In the genomic region with DNA sequence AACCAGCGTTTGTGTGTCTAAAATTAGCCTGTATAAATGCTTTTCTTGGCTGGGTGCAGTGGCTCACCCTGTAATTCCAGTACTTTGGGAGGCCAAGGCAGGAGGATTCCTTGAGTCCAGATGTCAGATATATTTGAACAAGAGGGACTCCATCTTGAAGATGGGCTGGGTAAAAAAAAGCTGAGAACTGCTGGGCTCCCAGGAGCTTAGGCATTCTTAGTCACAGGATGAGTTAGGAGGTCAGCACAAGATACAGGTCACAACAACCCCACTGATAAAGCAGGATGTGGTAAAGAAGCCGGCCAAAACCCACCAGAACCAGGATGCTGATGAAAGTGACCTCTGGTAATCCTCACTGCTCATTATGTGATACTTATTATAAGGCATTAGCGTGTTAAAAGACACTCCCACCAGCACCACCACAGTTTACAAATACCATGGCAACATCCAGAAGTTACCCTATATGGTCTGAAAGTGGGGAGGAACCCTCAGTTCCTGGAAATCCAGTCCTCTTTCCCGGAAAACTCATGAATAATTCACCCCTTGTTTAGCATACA, we compare ENCODE assay signal across 1 cellular context.
TF ChIP-seq lines count a peak whose summit lies in the region.

No MANE protein-coding gene starts in this region.

TF ChIP-seq in K562, 482 proteins besides CTCF, POLR2A, EP300 and RAD21 (continued from another document and continues in another):
- TF ChIP-seq, protein P1, sequence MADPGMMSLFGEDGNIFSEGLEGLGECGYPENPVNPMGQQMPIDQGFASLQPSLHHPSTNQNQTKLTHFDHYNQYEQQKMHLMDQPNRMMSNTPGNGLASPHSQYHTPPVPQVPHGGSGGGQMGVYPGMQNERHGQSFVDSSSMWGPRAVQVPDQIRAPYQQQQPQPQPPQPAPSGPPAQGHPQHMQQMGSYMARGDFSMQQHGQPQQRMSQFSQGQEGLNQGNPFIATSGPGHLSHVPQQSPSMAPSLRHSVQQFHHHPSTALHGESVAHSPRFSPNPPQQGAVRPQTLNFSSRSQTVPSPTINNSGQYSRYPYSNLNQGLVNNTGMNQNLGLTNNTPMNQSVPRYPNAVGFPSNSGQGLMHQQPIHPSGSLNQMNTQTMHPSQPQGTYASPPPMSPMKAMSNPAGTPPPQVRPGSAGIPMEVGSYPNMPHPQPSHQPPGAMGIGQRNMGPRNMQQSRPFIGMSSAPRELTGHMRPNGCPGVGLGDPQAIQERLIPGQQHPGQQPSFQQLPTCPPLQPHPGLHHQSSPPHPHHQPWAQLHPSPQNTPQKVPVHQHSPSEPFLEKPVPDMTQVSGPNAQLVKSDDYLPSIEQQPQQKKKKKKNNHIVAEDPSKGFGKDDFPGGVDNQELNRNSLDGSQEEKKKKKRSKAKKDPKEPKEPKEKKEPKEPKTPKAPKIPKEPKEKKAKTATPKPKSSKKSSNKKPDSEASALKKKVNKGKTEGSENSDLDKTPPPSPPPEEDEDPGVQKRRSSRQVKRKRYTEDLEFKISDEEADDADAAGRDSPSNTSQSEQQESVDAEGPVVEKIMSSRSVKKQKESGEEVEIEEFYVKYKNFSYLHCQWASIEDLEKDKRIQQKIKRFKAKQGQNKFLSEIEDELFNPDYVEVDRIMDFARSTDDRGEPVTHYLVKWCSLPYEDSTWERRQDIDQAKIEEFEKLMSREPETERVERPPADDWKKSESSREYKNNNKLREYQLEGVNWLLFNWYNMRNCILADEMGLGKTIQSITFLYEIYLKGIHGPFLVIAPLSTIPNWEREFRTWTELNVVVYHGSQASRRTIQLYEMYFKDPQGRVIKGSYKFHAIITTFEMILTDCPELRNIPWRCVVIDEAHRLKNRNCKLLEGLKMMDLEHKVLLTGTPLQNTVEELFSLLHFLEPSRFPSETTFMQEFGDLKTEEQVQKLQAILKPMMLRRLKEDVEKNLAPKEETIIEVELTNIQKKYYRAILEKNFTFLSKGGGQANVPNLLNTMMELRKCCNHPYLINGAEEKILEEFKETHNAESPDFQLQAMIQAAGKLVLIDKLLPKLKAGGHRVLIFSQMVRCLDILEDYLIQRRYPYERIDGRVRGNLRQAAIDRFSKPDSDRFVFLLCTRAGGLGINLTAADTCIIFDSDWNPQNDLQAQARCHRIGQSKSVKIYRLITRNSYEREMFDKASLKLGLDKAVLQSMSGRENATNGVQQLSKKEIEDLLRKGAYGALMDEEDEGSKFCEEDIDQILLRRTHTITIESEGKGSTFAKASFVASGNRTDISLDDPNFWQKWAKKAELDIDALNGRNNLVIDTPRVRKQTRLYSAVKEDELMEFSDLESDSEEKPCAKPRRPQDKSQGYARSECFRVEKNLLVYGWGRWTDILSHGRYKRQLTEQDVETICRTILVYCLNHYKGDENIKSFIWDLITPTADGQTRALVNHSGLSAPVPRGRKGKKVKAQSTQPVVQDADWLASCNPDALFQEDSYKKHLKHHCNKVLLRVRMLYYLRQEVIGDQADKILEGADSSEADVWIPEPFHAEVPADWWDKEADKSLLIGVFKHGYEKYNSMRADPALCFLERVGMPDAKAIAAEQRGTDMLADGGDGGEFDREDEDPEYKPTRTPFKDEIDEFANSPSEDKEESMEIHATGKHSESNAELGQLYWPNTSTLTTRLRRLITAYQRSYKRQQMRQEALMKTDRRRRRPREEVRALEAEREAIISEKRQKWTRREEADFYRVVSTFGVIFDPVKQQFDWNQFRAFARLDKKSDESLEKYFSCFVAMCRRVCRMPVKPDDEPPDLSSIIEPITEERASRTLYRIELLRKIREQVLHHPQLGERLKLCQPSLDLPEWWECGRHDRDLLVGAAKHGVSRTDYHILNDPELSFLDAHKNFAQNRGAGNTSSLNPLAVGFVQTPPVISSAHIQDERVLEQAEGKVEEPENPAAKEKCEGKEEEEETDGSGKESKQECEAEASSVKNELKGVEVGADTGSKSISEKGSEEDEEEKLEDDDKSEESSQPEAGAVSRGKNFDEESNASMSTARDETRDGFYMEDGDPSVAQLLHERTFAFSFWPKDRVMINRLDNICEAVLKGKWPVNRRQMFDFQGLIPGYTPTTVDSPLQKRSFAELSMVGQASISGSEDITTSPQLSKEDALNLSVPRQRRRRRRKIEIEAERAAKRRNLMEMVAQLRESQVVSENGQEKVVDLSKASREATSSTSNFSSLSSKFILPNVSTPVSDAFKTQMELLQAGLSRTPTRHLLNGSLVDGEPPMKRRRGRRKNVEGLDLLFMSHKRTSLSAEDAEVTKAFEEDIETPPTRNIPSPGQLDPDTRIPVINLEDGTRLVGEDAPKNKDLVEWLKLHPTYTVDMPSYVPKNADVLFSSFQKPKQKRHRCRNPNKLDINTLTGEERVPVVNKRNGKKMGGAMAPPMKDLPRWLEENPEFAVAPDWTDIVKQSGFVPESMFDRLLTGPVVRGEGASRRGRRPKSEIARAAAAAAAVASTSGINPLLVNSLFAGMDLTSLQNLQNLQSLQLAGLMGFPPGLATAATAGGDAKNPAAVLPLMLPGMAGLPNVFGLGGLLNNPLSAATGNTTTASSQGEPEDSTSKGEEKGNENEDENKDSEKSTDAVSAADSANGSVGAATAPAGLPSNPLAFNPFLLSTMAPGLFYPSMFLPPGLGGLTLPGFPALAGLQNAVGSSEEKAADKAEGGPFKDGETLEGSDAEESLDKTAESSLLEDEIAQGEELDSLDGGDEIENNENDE (IDR thresholded peaks at IDR 0.05; ENCODE audit: low read depth, low read length): no peak
- TF ChIP-seq MYNN (IDR thresholded peaks at IDR 0.05): no peak
- TF ChIP-seq MYNN (CRISPR knock-in tag; IDR thresholded peaks at IDR 0.05): no peak
- TF ChIP-seq ZSCAN29 (IDR thresholded peaks at IDR 0.05): no peak
- TF ChIP-seq SLC30A9 (CRISPR knock-in tag; IDR thresholded peaks at IDR 0.05): 0 out of 2 replicates have a peak, but pooled peaks have one; percentile 62
- TF ChIP-seq ATF1 (CRISPR knock-in tag; IDR thresholded peaks at IDR 0.05): no peak
- peak; percentile 57; the same call in 1 of the 2 replicates for TF ChIP-seq ATF1 (tag; IDR thresholded peaks at IDR 0.05)
- peak; percentile 100 for TF ChIP-seq ZNF311 (CRISPR knock-in tag; IDR thresholded peaks at IDR 0.05)
- TF ChIP-seq NFE2 (IDR thresholded peaks at IDR 0.05; ENCODE audit: low read depth): peak; percentile 21; the same call in 1 of the 2 replicates
- TF ChIP-seq HOXB6 (CRISPR knock-in tag; IDR thresholded peaks at IDR 0.05; ENCODE audit: borderline replicate concordance): peak; percentile 93; the same call in 1 of the 2 replicates
- TF ChIP-seq, protein P2, sequence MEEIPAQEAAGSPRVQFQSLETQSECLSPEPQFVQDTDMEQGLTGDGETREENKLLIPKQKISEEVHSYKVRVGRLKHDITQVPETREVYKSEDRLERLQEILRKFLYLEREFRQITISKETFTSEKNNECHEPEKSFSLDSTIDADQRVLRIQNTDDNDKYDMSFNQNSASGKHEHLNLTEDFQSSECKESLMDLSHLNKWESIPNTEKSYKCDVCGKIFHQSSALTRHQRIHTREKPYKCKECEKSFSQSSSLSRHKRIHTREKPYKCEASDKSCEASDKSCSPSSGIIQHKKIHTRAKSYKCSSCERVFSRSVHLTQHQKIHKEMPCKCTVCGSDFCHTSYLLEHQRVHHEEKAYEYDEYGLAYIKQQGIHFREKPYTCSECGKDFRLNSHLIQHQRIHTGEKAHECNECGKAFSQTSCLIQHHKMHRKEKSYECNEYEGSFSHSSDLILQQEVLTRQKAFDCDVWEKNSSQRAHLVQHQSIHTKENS (CRISPR knock-in tag; IDR thresholded peaks at IDR 0.05): peak; percentile 74; the same call in 1 of the 2 replicates
- TF ChIP-seq, protein P3, sequence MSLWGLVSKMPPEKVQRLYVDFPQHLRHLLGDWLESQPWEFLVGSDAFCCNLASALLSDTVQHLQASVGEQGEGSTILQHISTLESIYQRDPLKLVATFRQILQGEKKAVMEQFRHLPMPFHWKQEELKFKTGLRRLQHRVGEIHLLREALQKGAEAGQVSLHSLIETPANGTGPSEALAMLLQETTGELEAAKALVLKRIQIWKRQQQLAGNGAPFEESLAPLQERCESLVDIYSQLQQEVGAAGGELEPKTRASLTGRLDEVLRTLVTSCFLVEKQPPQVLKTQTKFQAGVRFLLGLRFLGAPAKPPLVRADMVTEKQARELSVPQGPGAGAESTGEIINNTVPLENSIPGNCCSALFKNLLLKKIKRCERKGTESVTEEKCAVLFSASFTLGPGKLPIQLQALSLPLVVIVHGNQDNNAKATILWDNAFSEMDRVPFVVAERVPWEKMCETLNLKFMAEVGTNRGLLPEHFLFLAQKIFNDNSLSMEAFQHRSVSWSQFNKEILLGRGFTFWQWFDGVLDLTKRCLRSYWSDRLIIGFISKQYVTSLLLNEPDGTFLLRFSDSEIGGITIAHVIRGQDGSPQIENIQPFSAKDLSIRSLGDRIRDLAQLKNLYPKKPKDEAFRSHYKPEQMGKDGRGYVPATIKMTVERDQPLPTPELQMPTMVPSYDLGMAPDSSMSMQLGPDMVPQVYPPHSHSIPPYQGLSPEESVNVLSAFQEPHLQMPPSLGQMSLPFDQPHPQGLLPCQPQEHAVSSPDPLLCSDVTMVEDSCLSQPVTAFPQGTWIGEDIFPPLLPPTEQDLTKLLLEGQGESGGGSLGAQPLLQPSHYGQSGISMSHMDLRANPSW (CRISPR knock-in tag; IDR thresholded peaks at IDR 0.05): no peak
- TF ChIP-seq CC2D1A (IDR thresholded peaks at IDR 0.05): no peak
- TF ChIP-seq, protein P4, sequence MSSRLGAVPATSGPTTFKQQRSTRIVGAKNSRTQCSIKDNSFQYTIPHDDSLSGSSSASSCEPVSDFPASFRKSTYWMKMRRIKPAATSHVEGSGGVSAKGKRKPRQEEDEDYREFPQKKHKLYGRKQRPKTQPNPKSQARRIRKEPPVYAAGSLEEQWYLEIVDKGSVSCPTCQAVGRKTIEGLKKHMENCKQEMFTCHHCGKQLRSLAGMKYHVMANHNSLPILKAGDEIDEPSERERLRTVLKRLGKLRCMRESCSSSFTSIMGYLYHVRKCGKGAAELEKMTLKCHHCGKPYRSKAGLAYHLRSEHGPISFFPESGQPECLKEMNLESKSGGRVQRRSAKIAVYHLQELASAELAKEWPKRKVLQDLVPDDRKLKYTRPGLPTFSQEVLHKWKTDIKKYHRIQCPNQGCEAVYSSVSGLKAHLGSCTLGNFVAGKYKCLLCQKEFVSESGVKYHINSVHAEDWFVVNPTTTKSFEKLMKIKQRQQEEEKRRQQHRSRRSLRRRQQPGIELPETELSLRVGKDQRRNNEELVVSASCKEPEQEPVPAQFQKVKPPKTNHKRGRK (tag; IDR thresholded peaks at IDR 0.05): no peak
- no peak for TF ChIP-seq EZH2 (IDR thresholded peaks at IDR 0.05; ENCODE audit: borderline replicate concordance, low read depth, low read length)
- no peak for TF ChIP-seq KDM2B (CRISPR knock-in tag; IDR thresholded peaks at IDR 0.05)
- TF ChIP-seq NR2C2 (CRISPR knock-in tag; IDR thresholded peaks at IDR 0.05): no peak
- peak; percentile 94 for TF ChIP-seq NR2C2 (tag; IDR thresholded peaks at IDR 0.05)
- TF ChIP-seq, protein P5, sequence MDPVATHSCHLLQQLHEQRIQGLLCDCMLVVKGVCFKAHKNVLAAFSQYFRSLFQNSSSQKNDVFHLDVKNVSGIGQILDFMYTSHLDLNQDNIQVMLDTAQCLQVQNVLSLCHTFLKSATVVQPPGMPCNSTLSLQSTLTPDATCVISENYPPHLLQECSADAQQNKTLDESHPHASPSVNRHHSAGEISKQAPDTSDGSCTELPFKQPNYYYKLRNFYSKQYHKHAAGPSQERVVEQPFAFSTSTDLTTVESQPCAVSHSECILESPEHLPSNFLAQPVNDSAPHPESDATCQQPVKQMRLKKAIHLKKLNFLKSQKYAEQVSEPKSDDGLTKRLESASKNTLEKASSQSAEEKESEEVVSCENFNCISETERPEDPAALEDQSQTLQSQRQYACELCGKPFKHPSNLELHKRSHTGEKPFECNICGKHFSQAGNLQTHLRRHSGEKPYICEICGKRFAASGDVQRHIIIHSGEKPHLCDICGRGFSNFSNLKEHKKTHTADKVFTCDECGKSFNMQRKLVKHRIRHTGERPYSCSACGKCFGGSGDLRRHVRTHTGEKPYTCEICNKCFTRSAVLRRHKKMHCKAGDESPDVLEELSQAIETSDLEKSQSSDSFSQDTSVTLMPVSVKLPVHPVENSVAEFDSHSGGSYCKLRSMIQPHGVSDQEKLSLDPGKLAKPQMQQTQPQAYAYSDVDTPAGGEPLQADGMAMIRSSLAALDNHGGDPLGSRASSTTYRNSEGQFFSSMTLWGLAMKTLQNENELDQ (CRISPR knock-in tag; IDR thresholded peaks at IDR 0.05; ENCODE audit: borderline replicate concordance): no peak
- TF ChIP-seq, protein P6, sequence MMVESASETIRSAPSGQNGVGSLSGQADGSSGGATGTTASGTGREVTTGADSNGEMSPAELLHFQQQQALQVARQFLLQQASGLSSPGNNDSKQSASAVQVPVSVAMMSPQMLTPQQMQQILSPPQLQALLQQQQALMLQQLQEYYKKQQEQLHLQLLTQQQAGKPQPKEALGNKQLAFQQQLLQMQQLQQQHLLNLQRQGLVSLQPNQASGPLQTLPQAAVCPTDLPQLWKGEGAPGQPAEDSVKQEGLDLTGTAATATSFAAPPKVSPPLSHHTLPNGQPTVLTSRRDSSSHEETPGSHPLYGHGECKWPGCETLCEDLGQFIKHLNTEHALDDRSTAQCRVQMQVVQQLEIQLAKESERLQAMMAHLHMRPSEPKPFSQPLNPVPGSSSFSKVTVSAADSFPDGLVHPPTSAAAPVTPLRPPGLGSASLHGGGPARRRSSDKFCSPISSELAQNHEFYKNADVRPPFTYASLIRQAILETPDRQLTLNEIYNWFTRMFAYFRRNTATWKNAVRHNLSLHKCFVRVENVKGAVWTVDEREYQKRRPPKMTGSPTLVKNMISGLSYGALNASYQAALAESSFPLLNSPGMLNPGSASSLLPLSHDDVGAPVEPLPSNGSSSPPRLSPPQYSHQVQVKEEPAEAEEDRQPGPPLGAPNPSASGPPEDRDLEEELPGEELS (CRISPR knock-in tag; IDR thresholded peaks at IDR 0.05; ENCODE audit: borderline replicate concordance): no peak
- TF ChIP-seq ADNP (tag; IDR thresholded peaks at IDR 0.05): no peak
- no peak for TF ChIP-seq CBFB (CRISPR knock-in tag; IDR thresholded peaks at IDR 0.05)
- no peak for TF ChIP-seq NRF1 (conservative IDR thresholded peaks at IDR 0.05 in 1 of 2, IDR thresholded peaks at IDR 0.05 in 1 of 2)
- no peak for TF ChIP-seq NFE2L1 (tag; IDR thresholded peaks at IDR 0.05; ENCODE audit: borderline replicate concordance, low read depth)
- no peak for TF ChIP-seq LCOR (CRISPR knock-in tag; IDR thresholded peaks at IDR 0.05)
- TF ChIP-seq, protein P7, sequence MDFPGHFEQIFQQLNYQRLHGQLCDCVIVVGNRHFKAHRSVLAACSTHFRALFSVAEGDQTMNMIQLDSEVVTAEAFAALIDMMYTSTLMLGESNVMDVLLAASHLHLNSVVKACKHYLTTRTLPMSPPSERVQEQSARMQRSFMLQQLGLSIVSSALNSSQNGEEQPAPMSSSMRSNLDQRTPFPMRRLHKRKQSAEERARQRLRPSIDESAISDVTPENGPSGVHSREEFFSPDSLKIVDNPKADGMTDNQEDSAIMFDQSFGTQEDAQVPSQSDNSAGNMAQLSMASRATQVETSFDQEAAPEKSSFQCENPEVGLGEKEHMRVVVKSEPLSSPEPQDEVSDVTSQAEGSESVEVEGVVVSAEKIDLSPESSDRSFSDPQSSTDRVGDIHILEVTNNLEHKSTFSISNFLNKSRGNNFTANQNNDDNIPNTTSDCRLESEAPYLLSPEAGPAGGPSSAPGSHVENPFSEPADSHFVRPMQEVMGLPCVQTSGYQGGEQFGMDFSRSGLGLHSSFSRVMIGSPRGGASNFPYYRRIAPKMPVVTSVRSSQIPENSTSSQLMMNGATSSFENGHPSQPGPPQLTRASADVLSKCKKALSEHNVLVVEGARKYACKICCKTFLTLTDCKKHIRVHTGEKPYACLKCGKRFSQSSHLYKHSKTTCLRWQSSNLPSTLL (IDR thresholded peaks at IDR 0.05): no peak
- TF ChIP-seq, protein P8, sequence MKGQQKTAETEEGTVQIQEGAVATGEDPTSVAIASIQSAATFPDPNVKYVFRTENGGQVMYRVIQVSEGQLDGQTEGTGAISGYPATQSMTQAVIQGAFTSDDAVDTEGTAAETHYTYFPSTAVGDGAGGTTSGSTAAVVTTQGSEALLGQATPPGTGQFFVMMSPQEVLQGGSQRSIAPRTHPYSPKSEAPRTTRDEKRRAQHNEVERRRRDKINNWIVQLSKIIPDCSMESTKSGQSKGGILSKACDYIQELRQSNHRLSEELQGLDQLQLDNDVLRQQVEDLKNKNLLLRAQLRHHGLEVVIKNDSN (CRISPR knock-in tag; IDR thresholded peaks at IDR 0.05): no peak
- TF ChIP-seq DACH1 (IDR thresholded peaks at IDR 0.05; ENCODE audit: partially characterized antibody): no peak
- TF ChIP-seq ZNF76 (CRISPR knock-in tag; IDR thresholded peaks at IDR 0.05; ENCODE audit: borderline replicate concordance): peak; percentile 100
